Comparison of ENCODE assay signal across 1 cellular context in the genomic region with DNA sequence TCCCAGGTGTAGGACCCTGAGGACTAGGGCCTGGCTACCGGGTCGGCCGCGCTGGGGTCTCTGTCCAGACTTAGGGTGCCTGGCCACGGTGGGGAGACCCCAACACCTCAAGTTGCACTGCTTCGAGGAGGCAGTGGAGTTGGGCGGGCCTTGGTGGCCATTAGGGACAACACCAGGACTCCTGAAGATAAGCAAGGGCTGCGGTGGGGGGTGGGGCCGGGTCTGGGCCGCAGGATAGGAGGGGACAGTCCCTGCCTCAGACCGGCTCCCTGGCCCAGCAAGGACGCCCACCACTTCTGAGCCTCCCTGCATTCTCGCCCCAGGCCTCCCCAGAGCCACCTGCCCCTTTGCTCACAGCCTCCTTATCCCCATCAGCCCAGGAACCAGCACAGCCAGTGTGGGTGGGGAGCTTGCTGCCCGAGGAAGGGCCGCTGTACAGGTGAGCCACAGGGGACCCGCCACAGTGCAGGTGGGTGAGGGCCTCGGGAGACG.
TF ChIP-seq lines count a peak whose summit lies in the region.

No MANE protein-coding gene starts in this region.

TF ChIP-seq in K562, 482 proteins besides CTCF, POLR2A, EP300 and RAD21 (continues in another document):
- no peak for TF ChIP-seq ZFP30 (CRISPR knock-in tag; IDR thresholded peaks at IDR 0.05; ENCODE audit: borderline replicate concordance)
- TF ChIP-seq, protein P1, sequence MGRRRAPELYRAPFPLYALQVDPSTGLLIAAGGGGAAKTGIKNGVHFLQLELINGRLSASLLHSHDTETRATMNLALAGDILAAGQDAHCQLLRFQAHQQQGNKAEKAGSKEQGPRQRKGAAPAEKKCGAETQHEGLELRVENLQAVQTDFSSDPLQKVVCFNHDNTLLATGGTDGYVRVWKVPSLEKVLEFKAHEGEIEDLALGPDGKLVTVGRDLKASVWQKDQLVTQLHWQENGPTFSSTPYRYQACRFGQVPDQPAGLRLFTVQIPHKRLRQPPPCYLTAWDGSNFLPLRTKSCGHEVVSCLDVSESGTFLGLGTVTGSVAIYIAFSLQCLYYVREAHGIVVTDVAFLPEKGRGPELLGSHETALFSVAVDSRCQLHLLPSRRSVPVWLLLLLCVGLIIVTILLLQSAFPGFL (CRISPR knock-in tag; IDR thresholded peaks at IDR 0.05), result no peak
- TF ChIP-seq NR2F6 (CRISPR knock-in tag; IDR thresholded peaks at IDR 0.05), result no peak
- TF ChIP-seq CBX3 (IDR thresholded peaks at IDR 0.05; ENCODE audit: borderline replicate concordance in 1 of 2, low read length in 2 of 2), result peak in 1 of 2 experiments; percentile 20; a peak in 1 of 3 replicates
- TF ChIP-seq KLF16 (IDR thresholded peaks at IDR 0.05), result peak; percentile 39; the same call in 1 of the 2 replicates
- no peak for TF ChIP-seq HNRNPL (IDR thresholded peaks at IDR 0.05; ENCODE audit: low read depth, low read length)
- no peak for TF ChIP-seq FOSL1 (tag; conservative IDR thresholded peaks at IDR 0.05)
- TF ChIP-seq, protein P2, sequence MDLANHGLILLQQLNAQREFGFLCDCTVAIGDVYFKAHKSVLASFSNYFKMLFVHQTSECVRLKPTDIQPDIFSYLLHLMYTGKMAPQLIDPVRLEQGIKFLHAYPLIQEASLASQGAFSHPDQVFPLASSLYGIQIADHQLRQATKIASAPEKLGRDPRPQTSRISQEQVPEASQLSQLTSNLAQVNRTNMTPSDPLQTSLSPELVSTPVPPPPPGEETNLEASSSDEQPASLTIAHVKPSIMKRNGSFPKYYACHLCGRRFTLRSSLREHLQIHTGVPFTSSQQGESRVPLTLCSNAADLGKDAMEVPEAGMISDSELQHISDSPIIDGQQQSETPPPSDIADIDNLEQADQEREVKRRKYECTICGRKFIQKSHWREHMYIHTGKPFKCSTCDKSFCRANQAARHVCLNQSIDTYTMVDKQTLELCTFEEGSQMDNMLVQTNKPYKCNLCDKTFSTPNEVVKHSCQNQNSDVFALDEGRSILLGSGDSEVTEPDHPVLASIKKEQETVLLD (IDR thresholded peaks at IDR 0.05), result no peak
- TF ChIP-seq NR3C1 (CRISPR knock-in tag; IDR thresholded peaks at IDR 0.05), result no peak
- no peak for TF ChIP-seq ZNF76 (CRISPR knock-in tag; IDR thresholded peaks at IDR 0.05; ENCODE audit: borderline replicate concordance)
- peak in 2 of 3 experiments; percentile 57 to 79 for TF ChIP-seq YY1 (IDR thresholded peaks at IDR 0.05; ENCODE audit: borderline replicate concordance in 1 of 3, control insufficient read depth in 1 of 3, extremely low read depth in 1 of 3, insufficient read depth in 3 of 3, insufficient read length in 1 of 3, insufficient replicate concordance in 2 of 3, low read depth in 1 of 3, low read length in 2 of 3)
- TF ChIP-seq, protein P3, sequence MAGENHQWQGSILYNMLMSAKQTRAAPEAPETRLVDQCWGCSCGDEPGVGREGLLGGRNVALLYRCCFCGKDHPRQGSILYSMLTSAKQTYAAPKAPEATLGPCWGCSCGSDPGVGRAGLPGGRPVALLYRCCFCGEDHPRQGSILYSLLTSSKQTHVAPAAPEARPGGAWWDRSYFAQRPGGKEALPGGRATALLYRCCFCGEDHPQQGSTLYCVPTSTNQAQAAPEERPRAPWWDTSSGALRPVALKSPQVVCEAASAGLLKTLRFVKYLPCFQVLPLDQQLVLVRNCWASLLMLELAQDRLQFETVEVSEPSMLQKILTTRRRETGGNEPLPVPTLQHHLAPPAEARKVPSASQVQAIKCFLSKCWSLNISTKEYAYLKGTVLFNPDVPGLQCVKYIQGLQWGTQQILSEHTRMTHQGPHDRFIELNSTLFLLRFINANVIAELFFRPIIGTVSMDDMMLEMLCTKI (IDR thresholded peaks at IDR 0.05; ENCODE audit: partially characterized antibody), result no peak
- TF ChIP-seq ZBED1 (IDR thresholded peaks at IDR 0.05), result no peak
- TF ChIP-seq RBM22 (IDR thresholded peaks at IDR 0.05; ENCODE audit: low read depth, low read length, poor library complexity, severe bottlenecking), result no peak
- TF ChIP-seq TCF7 (IDR thresholded peaks at IDR 0.05; ENCODE audit: borderline replicate concordance), result no peak
- no peak for TF ChIP-seq XRCC4 (IDR thresholded peaks at IDR 0.05; ENCODE audit: extremely low read depth, insufficient read depth, insufficient read length)
- TF ChIP-seq NCOA4 (IDR thresholded peaks at IDR 0.05; ENCODE audit: partially characterized antibody), result no peak
- TF ChIP-seq ARID1B (IDR thresholded peaks at IDR 0.05), result peak; percentile 79
- no peak for TF ChIP-seq ZNF507 (tag; conservative IDR thresholded peaks at IDR 0.05)
- TF ChIP-seq CSDE1 (IDR thresholded peaks at IDR 0.05), result no peak
- no peak for TF ChIP-seq TAF9B (IDR thresholded peaks at IDR 0.05; ENCODE audit: partially characterized antibody)
- no peak for TF ChIP-seq ZNF146 (CRISPR knock-in tag; IDR thresholded peaks at IDR 0.05; ENCODE audit: unreplicated experiment)
- TF ChIP-seq GATAD2A (IDR thresholded peaks at IDR 0.05), result peak; percentile 12; the same call in 1 of the 2 replicates
- no peak for TF ChIP-seq HNRNPLL (IDR thresholded peaks at IDR 0.05; ENCODE audit: low read depth, low read length, poor library complexity, severe bottlenecking)
- TF ChIP-seq, protein P4, sequence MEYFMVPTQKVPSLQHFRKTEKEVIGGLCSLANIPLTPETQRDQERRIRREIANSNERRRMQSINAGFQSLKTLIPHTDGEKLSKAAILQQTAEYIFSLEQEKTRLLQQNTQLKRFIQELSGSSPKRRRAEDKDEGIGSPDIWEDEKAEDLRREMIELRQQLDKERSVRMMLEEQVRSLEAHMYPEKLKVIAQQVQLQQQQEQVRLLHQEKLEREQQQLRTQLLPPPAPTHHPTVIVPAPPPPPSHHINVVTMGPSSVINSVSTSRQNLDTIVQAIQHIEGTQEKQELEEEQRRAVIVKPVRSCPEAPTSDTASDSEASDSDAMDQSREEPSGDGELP (CRISPR knock-in tag; IDR thresholded peaks at IDR 0.05; ENCODE audit: borderline replicate concordance), result peak; percentile 46; the same call in 1 of the 2 replicates
- peak; percentile 55 for TF ChIP-seq CBFA2T2 (conservative IDR thresholded peaks at IDR 0.05)
- no peak for TF ChIP-seq PTBP1 (IDR thresholded peaks at IDR 0.05; ENCODE audit: low read depth, low read length)
- no peak for TF ChIP-seq MTF1 (CRISPR knock-in tag; IDR thresholded peaks at IDR 0.05; ENCODE audit: borderline replicate concordance)
- TF ChIP-seq, protein P5, sequence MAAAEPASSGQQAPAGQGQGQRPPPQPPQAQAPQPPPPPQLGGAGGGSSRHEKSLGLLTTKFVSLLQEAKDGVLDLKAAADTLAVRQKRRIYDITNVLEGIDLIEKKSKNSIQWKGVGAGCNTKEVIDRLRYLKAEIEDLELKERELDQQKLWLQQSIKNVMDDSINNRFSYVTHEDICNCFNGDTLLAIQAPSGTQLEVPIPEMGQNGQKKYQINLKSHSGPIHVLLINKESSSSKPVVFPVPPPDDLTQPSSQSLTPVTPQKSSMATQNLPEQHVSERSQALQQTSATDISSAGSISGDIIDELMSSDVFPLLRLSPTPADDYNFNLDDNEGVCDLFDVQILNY (CRISPR knock-in tag; IDR thresholded peaks at IDR 0.05), result no peak
- TF ChIP-seq, protein P6, sequence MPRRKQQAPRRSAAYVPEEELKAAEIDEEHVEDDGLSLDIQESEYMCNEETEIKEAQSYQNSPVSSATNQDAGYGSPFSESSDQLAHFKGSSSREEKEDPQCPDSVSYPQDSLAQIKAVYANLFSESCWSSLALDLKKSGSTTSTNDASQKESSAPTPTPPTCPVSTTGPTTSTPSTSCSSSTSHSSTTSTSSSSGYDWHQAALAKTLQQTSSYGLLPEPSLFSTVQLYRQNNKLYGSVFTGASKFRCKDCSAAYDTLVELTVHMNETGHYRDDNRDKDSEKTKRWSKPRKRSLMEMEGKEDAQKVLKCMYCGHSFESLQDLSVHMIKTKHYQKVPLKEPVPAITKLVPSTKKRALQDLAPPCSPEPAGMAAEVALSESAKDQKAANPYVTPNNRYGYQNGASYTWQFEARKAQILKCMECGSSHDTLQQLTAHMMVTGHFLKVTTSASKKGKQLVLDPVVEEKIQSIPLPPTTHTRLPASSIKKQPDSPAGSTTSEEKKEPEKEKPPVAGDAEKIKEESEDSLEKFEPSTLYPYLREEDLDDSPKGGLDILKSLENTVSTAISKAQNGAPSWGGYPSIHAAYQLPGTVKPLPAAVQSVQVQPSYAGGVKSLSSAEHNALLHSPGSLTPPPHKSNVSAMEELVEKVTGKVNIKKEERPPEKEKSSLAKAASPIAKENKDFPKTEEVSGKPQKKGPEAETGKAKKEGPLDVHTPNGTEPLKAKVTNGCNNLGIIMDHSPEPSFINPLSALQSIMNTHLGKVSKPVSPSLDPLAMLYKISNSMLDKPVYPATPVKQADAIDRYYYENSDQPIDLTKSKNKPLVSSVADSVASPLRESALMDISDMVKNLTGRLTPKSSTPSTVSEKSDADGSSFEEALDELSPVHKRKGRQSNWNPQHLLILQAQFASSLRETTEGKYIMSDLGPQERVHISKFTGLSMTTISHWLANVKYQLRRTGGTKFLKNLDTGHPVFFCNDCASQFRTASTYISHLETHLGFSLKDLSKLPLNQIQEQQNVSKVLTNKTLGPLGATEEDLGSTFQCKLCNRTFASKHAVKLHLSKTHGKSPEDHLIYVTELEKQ (CRISPR knock-in tag; IDR thresholded peaks at IDR 0.05), result no peak
- 0 out of 2 replicates have a peak, but pooled peaks have one; percentile 31 for TF ChIP-seq NFRKB (IDR thresholded peaks at IDR 0.05; ENCODE audit: low read depth)
- TF ChIP-seq SPI1 (IDR thresholded peaks at IDR 0.05; ENCODE audit: borderline replicate concordance, low read depth, low read length), result no peak
- no peak for TF ChIP-seq NFE2 (IDR thresholded peaks at IDR 0.05; ENCODE audit: low read depth)
- no peak for TF ChIP-seq KAT7 (CRISPR knock-in tag; IDR thresholded peaks at IDR 0.05; ENCODE audit: borderline replicate concordance)
- TF ChIP-seq NFIC (IDR thresholded peaks at IDR 0.05), result no peak
- no peak for TF ChIP-seq ASH1L (IDR thresholded peaks at IDR 0.05; ENCODE audit: borderline replicate concordance, low read depth, partially characterized antibody)
- peak; percentile 41; the same call in 1 of the 2 replicates for TF ChIP-seq MTA2 (IDR thresholded peaks at IDR 0.05; ENCODE audit: low read depth)
- no peak for TF ChIP-seq ETV6 (IDR thresholded peaks at IDR 0.05; ENCODE audit: borderline replicate concordance in 1 of 2, low read depth in 2 of 2, low read length in 1 of 2)
- TF ChIP-seq ETV6 (CRISPR knock-in tag; IDR thresholded peaks at IDR 0.05; ENCODE audit: borderline replicate concordance), result no peak
- no peak for TF ChIP-seq TARDBP (IDR thresholded peaks at IDR 0.05)
- no peak for TF ChIP-seq ZKSCAN3 (CRISPR knock-in tag; IDR thresholded peaks at IDR 0.05)
- no peak for TF ChIP-seq BACH1 (tag; IDR thresholded peaks at IDR 0.05)
- no peak for TF ChIP-seq BMI1 (IDR thresholded peaks at IDR 0.05; ENCODE audit: low read length)
- TF ChIP-seq, protein P7, sequence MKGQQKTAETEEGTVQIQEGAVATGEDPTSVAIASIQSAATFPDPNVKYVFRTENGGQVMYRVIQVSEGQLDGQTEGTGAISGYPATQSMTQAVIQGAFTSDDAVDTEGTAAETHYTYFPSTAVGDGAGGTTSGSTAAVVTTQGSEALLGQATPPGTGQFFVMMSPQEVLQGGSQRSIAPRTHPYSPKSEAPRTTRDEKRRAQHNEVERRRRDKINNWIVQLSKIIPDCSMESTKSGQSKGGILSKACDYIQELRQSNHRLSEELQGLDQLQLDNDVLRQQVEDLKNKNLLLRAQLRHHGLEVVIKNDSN (CRISPR knock-in tag; IDR thresholded peaks at IDR 0.05), result no peak; the same call in 1 of the 2 replicates
- TF ChIP-seq DPF2 (IDR thresholded peaks at IDR 0.05), result peak; percentile 70; the same call in 1 of the 2 replicates
- TF ChIP-seq PPARD (CRISPR knock-in tag; IDR thresholded peaks at IDR 0.05), result no peak
- TF ChIP-seq, protein P8, sequence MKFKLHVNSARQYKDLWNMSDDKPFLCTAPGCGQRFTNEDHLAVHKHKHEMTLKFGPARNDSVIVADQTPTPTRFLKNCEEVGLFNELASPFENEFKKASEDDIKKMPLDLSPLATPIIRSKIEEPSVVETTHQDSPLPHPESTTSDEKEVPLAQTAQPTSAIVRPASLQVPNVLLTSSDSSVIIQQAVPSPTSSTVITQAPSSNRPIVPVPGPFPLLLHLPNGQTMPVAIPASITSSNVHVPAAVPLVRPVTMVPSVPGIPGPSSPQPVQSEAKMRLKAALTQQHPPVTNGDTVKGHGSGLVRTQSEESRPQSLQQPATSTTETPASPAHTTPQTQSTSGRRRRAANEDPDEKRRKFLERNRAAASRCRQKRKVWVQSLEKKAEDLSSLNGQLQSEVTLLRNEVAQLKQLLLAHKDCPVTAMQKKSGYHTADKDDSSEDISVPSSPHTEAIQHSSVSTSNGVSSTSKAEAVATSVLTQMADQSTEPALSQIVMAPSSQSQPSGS (CRISPR knock-in tag; IDR thresholded peaks at IDR 0.05), result no peak
- TF ChIP-seq ZNF197 (CRISPR knock-in tag; IDR thresholded peaks at IDR 0.05; ENCODE audit: low read depth), result no peak
- no peak for TF ChIP-seq KLF6 (CRISPR knock-in tag; IDR thresholded peaks at IDR 0.05; ENCODE audit: borderline replicate concordance)
- TF ChIP-seq, protein P9, sequence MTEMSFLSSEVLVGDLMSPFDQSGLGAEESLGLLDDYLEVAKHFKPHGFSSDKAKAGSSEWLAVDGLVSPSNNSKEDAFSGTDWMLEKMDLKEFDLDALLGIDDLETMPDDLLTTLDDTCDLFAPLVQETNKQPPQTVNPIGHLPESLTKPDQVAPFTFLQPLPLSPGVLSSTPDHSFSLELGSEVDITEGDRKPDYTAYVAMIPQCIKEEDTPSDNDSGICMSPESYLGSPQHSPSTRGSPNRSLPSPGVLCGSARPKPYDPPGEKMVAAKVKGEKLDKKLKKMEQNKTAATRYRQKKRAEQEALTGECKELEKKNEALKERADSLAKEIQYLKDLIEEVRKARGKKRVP (CRISPR knock-in tag; IDR thresholded peaks at IDR 0.05), result no peak
- TF ChIP-seq RBM17 (IDR thresholded peaks at IDR 0.05; ENCODE audit: borderline replicate concordance, low read depth, low read length), result no peak
- TF ChIP-seq ZKSCAN8 (CRISPR knock-in tag; IDR thresholded peaks at IDR 0.05), result no peak
- TF ChIP-seq ARNT (IDR thresholded peaks at IDR 0.05), result no peak
- TF ChIP-seq SIN3A (IDR thresholded peaks at IDR 0.05; ENCODE audit: borderline replicate concordance in 2 of 2, control insufficient read depth in 1 of 2, low read depth in 2 of 2, low read length in 2 of 2), result no peak
- no peak for TF ChIP-seq NONO (IDR thresholded peaks at IDR 0.05; ENCODE audit: low read depth in 2 of 2, low read length in 1 of 2)
- no peak for TF ChIP-seq SP2 (IDR thresholded peaks at IDR 0.05; ENCODE audit: extremely low read depth, low read depth, low read length, poor library complexity, severe bottlenecking)
- TF ChIP-seq, protein P10, sequence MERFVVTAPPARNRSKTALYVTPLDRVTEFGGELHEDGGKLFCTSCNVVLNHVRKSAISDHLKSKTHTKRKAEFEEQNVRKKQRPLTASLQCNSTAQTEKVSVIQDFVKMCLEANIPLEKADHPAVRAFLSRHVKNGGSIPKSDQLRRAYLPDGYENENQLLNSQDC (CRISPR knock-in tag; IDR thresholded peaks at IDR 0.05), result no peak
- TF ChIP-seq, protein P11, sequence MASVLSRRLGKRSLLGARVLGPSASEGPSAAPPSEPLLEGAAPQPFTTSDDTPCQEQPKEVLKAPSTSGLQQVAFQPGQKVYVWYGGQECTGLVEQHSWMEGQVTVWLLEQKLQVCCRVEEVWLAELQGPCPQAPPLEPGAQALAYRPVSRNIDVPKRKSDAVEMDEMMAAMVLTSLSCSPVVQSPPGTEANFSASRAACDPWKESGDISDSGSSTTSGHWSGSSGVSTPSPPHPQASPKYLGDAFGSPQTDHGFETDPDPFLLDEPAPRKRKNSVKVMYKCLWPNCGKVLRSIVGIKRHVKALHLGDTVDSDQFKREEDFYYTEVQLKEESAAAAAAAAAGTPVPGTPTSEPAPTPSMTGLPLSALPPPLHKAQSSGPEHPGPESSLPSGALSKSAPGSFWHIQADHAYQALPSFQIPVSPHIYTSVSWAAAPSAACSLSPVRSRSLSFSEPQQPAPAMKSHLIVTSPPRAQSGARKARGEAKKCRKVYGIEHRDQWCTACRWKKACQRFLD (CRISPR knock-in tag; IDR thresholded peaks at IDR 0.05), result no peak
